ENCODE assay signal across 9 cellular contexts in genomic region chr2:199488772-199489400, GRCh38. TPM values are rescaled to one million over a fixed set of nuclear protein-coding genes. Genes with fewer than 3 reads are reported as not detected.
DNase-seq lines count a peak whose midpoint lies in the region; ATAC-seq and TF ChIP-seq lines count a peak whose summit lies in the region.
"Had no signal": no experiment of that assay in that cellular context is flagged by ENCODE, and none has a peak within 500 bp of the region (broad histone marks: within the 10 kb centered on the region; RNA-seq: fewer than 3 reads in every experiment).

No MANE protein-coding gene starts in this region.

- H3K27ac Mint-ChIP-seq in T-helper 17 cell = no peak overlapping the region
- H3K27ac Mint-ChIP-seq: activated naive CD8-positive, alpha-beta T cell had no signal

- no peaks in the 10 kb centered on the region for H3K36me3 ChIP-seq in upper lobe of left lung

- no peak overlapping the region for H3K4me3 Mint-ChIP-seq in T-helper 17 cell
- H3K4me3 Mint-ChIP-seq: activated naive CD8-positive, alpha-beta T cell had no signal

- H3K9me3 ChIP-seq in T-helper 17 cell (ENCODE audit: control insufficient read depth, low read length, poor library complexity, severe bottlenecking) = no peaks in the 10 kb centered on the region
- H3K9me3 ChIP-seq in upper lobe of left lung = no peaks in the 10 kb centered on the region

- 42 to 45% methylated on average over 6 of the region's 6 CpGs for WGBS in upper lobe of left lung, 2 donors

- H3K4me3 ChIP-seq in LNCaP clone FGC (ENCODE audit: low read depth, low read length) = no peak overlapping the region
- no peak overlapping the region for H3K4me3 ChIP-seq in upper lobe of left lung

- H3K27me3 ChIP-seq in upper lobe of left lung = no peaks in the 10 kb centered on the region

- H3K27me3 Mint-ChIP-seq in T-helper 17 cell = peaks cover 59% of the 10 kb centered on the region

- TF ChIP-seq POLR2A in upper lobe of left lung (IDR thresholded peaks at IDR 0.05) = no peak

- peaks cover 3% of the 10 kb centered on the region for H3K36me3 Mint-ChIP-seq in T-helper 17 cell (ENCODE audit: low read depth)
- H3K36me3 Mint-ChIP-seq: activated naive CD8-positive, alpha-beta T cell had no signal

- no peaks in the 10 kb centered on the region for H3K4me1 ChIP-seq in upper lobe of left lung

- ATAC-seq in GM21447 (IDR thresholded peaks at IDR 0.05; ENCODE audit: unreplicated experiment) = peak; percentile 62
- ATAC-seq in T-helper 17 cell = peak; percentile 54
- peak in 1 of 2 donors; percentile 69 for ATAC-seq in upper lobe of left lung (ENCODE audit: low FRiP score in 2 of 2)

- TF ChIP-seq CTCF in LNCaP clone FGC (IDR thresholded peaks at IDR 0.05; ENCODE audit: control insufficient read depth, extremely low read depth, insufficient read depth) (peak; percentile 87), upper lobe of left lung (IDR thresholded peaks at IDR 0.05) (peak in 5 of 6 experiments; percentile 36 to 58 (median 40))

- no peak overlapping the region for H3K27ac ChIP-seq in upper lobe of left lung

- TF ChIP-seq EP300 in upper lobe of left lung (IDR thresholded peaks at IDR 0.05) = no peak

- peaks cover 4% of the 10 kb centered on the region for H3K4me1 Mint-ChIP-seq in T-helper 17 cell

- DNase-seq in DMS 273 (lab: John Stamatoyannopoulos, UW; ENCODE audit: unreplicated experiment) (peak; percentile 84), DMS 273 treated with DMSO at 0.1 percent for 48 hours (lab: John Stamatoyannopoulos, UW) (no peak), LNCaP clone FGC (ENCODE audit: low read depth) (no peak), T-helper 17 cell (peak in 1 of 3 donors; percentile 25), dermis blood vessel endothelial cell (peak; percentile 72), myocyte (ENCODE audit: low read depth) (peak; percentile 78), upper lobe of left lung (no peak)

RNA-seq across cellular contexts. Expression of gene SATB2, which starts 31.1 kb away (rescaled TPM):
- total RNA-seq in T-helper 17 cell (under 1 TPM; 0.05 to 0.29 TPM), dermis blood vessel endothelial cell (0.33 and 0.85 TPM in 2 replicates), myocyte (8.1 and 9.9 TPM in 2 replicates), upper lobe of left lung (1 to 10 TPM; 1.7 to 9.4 (median 3.1) TPM)
- polyA plus RNA-seq in myocyte (2012) = 3.9 TPM

Comparison
In these comparisons a context has a peak if more than half of its experiments do, and no peak if none do; other contexts are left out.
1. DNase-seq: peak in DMS 273 (single experiment), dermis blood vessel endothelial cell (single experiment) and myocyte (single experiment); none in DMS 273 treated with DMSO at 0.1 percent for 48 hours (single experiment), LNCaP clone FGC (single experiment) and upper lobe of left lung (0 of 2).